8 cellular contexts compared by ENCODE assay signal in the genomic region with DNA sequence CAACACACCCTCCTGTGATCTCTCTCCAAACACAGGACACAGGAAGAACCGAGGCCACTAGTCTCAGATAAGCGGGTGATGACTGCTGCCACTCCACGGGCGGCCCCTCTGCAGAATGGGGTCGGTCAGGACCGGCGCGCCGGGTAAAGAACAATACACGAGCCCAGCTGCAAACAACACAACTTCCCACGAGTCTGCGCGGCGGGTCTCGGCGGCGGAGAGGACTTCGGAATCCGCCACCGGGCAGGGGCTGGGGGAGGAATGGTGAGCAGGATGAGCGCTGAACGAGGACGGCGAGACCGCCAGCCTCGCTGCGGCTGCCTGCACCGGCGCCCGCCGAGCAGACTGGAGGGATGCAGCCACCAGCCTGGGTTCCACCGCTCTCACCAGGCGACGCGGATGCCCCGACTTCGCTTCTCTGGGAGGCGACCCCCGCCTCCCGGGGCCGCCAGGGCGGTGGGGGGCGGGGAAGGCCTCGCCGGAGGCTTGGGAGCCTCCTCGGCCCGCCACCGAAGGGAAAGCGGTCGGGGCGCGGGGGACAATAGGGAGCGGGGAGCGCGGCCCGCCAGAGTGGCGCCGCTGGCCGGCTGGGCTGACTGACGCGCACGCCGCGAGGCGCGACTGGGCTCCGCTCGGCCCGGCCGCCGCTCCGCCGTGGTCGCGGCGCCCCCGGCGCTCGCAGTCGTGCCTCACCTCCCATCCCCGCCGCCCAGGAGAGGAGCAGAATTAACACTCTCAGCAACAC. TPM values are rescaled to one million over a fixed set of nuclear protein-coding genes. Genes with fewer than 3 reads are reported as not detected.
DNase-seq lines count a peak whose midpoint lies in the region; ATAC-seq, FAIRE-seq and TF ChIP-seq lines count a peak whose summit lies in the region.

No MANE protein-coding gene starts in this region.

- POLR2A ChIA-PET in endothelial cell of umbilical vein (lab: Charles Lee), result interaction anchor here (0.6 to 2.3 kb wide), 4 partner anchors 11 to 32 kb away, joined by 3 to 24 read pairs (median 3); partner anchors contain the start of gene MINDY2

- peak overlapping the region; percentile 91 for H3K9ac ChIP-seq in endothelial cell of umbilical vein (replicated peaks; ENCODE audit: extremely low read depth, insufficient read depth, low read length)

- no peaks in the 10 kb centered on the region for H3K27me3 ChIP-seq in endothelial cell of umbilical vein (ENCODE audit: control insufficient read depth in 2 of 2, insufficient read depth in 2 of 2, low read length in 2 of 2)

- peaks cover 51% of the 10 kb centered on the region for H3K79me2 ChIP-seq in endothelial cell of umbilical vein (ENCODE audit: control insufficient read depth, insufficient read depth, low read length)

- no peaks in the 10 kb centered on the region for H3K9me1 ChIP-seq in endothelial cell of umbilical vein (replicated peaks; ENCODE audit: control insufficient read depth, extremely low read depth, insufficient read depth, low read length)

- peak overlapping the region; percentile 77 to 93 (median 92) for H3K4me3 ChIP-seq in endothelial cell of umbilical vein (replicated peaks in 1 of 3; ENCODE audit: insufficient read depth in 1 of 3, low read depth in 1 of 3, low read length in 3 of 3)

- H3K36me3 ChIP-seq in endothelial cell of umbilical vein (ENCODE audit: control insufficient read depth in 2 of 2, extremely low read depth in 1 of 2, insufficient read depth in 2 of 2, low read length in 2 of 2), result no peaks in the 10 kb centered on the region

- H3K27ac ChIP-seq in endothelial cell of umbilical vein (ENCODE audit: insufficient read depth, low read depth, low read length), result peak overlapping the region; percentile 90
- peak overlapping the region; percentile 90 for H3K27ac ChIP-seq in substantia nigra (ENCODE audit: low read depth, low read length, poor library complexity, severe bottlenecking)

- peak overlapping the region; percentile 99 for H3K4me2 ChIP-seq in endothelial cell of umbilical vein (ENCODE audit: insufficient read depth, low read length)

- peak; percentile 5 for TF ChIP-seq POLR2A in endothelial cell of umbilical vein (IDR thresholded peaks at IDR 0.05; ENCODE audit: low read depth, low read length)

- no peaks in the 10 kb centered on the region for H3K9me3 ChIP-seq in endothelial cell of umbilical vein (replicated peaks; ENCODE audit: control insufficient read depth, insufficient read depth, low read length)

- FAIRE-seq in endothelial cell of umbilical vein (lab: Jason Lieb, UNC), result peak; percentile 67

- CTCF ChIA-PET in endothelial cell of umbilical vein (lab: Charles Lee), result interaction anchor here (1.3 to 2.4 kb wide), 6 partner anchors 11 to 521 kb away, joined by 3 to 30 read pairs (median 6); partner anchors contain the start of gene MINDY2

- intact Hi-C loops in endothelial cell of umbilical vein (cut with micrococcal nuclease), result loop anchor here (1.0 to 5.0 kb wide), 5 partner anchors 22 to 478 kb away; partner anchors contain the start of gene MINDY2

- peak; percentile 5 for DNase-seq in NCI-H2196 (lab: John Stamatoyannopoulos, UW; ENCODE audit: unreplicated experiment)
- DNase-seq in NCI-H2196 treated with DMSO at 0.1 percent for 48 hours (lab: John Stamatoyannopoulos, UW; ENCODE audit: unreplicated experiment), result no peak
- DNase-seq in NCI-H2227 treated with DMSO at 0.1 percent for 48 hours (lab: John Stamatoyannopoulos, UW), result peak; percentile 9
- DNase-seq in activated CD8-positive, alpha-beta memory T cell treated with anti-CD3 and anti-CD28 coated beads for 48 hours (ENCODE audit: low read depth in 2 of 3, low spot score in 2 of 3), result peak in 2 of 3 experiments; percentile 22
- peak; percentile 56 for DNase-seq in endothelial cell of umbilical vein (ENCODE audit: low read depth, low spot score)
- peak; percentile 37 for DNase-seq in mucosa of gallbladder (ENCODE audit: low spot score)
- DNase-seq in substantia nigra (lab: John Stamatoyannopoulos, UW), result peak in 39 of 49 donors; percentile 10 to 75 (median 43)

- no peak for TF ChIP-seq CTCF in endothelial cell of umbilical vein (IDR thresholded peaks at IDR 0.05; ENCODE audit: extremely low read depth in 1 of 2, insufficient read depth in 1 of 2, low read depth in 1 of 2, low read length in 2 of 2)

- H2AFZ ChIP-seq in endothelial cell of umbilical vein (ENCODE audit: low read depth, low read length), result peak overlapping the region; percentile 38

- H4K20me1 ChIP-seq in endothelial cell of umbilical vein (replicated peaks; ENCODE audit: control insufficient read depth, extremely low read depth, insufficient read depth, low read length), result peaks cover 8% of the 10 kb centered on the region

- dilution Hi-C loops in endothelial cell of umbilical vein (cut with MboI; ENCODE audit: extremely low pct_ligation_motif_present, low sequenced_read_pairs), result no loop called here

- no TSS peak for BruUV-seq in endothelial cell of umbilical vein (replicated peaks; lab: Mats Ljungman, UMichigan)

- ATAC-seq in HG02884 (IDR thresholded peaks at IDR 0.05; ENCODE audit: unreplicated experiment), result peak; percentile 19

- peaks cover 24% of the 10 kb centered on the region for H3K4me1 ChIP-seq in endothelial cell of umbilical vein (ENCODE audit: control insufficient read depth, extremely low read depth, insufficient read depth, low read length)

TF ChIP-seq in endothelial cell of umbilical vein, 7 proteins besides CTCF, POLR2A, EP300 and RAD21:
- TF ChIP-seq POLR2AphosphoS5 (IDR thresholded peaks at IDR 0.05; ENCODE audit: insufficient read depth, low read depth, low read length) (no peak), FOS (IDR thresholded peaks at IDR 0.05; ENCODE audit: borderline replicate concordance, insufficient read depth, low read length) (no peak), MAX (IDR thresholded peaks at IDR 0.05; ENCODE audit: insufficient read depth, insufficient read length) (no peak), JUN (IDR thresholded peaks at IDR 0.05; ENCODE audit: borderline replicate concordance, insufficient read depth, insufficient read length, low read depth) (no peak), EZH2 (IDR thresholded peaks at IDR 0.05; ENCODE audit: borderline replicate concordance, low read depth, low read length, severe bottlenecking) (no peak), MYC (IDR thresholded peaks at IDR 0.05; ENCODE audit: low read depth, low read length) (no peak), GATA2 (IDR thresholded peaks at IDR 0.05; ENCODE audit: insufficient read depth, insufficient read length, low read depth, low read length) (no peak)

RNA-seq across cellular contexts. Expression of gene ADAM10, which starts 0.5 kb away (rescaled TPM):
- total RNA-seq in endothelial cell of umbilical vein (185 and 203 TPM in 2 replicates), mucosa of gallbladder (134 TPM)
- 69.9 and 91.3 TPM in 2 replicates for polyA plus RNA-seq in endothelial cell of umbilical vein
- 62.4 and 64.1 TPM in 2 replicates for polyA plus RNA-seq in endothelial cell of umbilical vein (2011; cell fraction: cytosol; rRNA removed)
- polyA plus RNA-seq in endothelial cell of umbilical vein (2011; cell fraction: nucleus; rRNA removed), result 52.6 and 62.5 TPM in 2 replicates
- polyA plus RNA-seq in endothelial cell of umbilical vein (2012), result 132 and 189 TPM in 2 replicates
- 194 and 209 TPM in 2 replicates for polyA minus RNA-seq in endothelial cell of umbilical vein
- polyA minus RNA-seq in endothelial cell of umbilical vein (2011; cell fraction: cytosol; rRNA and poly(A)+ RNA removed), result 56.8 TPM
- polyA minus RNA-seq in endothelial cell of umbilical vein (2011; cell fraction: nucleus; rRNA and poly(A)+ RNA removed), result 113 and 133 TPM in 2 replicates

RNA-seq across cellular contexts. Expression of gene MINDY2, which starts 22.1 kb away (rescaled TPM):
- total RNA-seq in endothelial cell of umbilical vein (11.4 and 13.7 TPM in 2 replicates), mucosa of gallbladder (23.7 TPM)
- polyA plus RNA-seq in endothelial cell of umbilical vein, result 1.2 and 1.6 TPM in 2 replicates
- polyA plus RNA-seq in endothelial cell of umbilical vein (2011; cell fraction: cytosol; rRNA removed), result 1.8 and 2.3 TPM in 2 replicates
- 2.4 and 3.8 TPM in 2 replicates for polyA plus RNA-seq in endothelial cell of umbilical vein (2011; cell fraction: nucleus; rRNA removed)
- polyA plus RNA-seq in endothelial cell of umbilical vein (2012), result 2.5 and 4.1 TPM in 2 replicates
- polyA minus RNA-seq in endothelial cell of umbilical vein, result 10.5 and 15.0 TPM in 2 replicates
- polyA minus RNA-seq in endothelial cell of umbilical vein (2011; cell fraction: cytosol; rRNA and poly(A)+ RNA removed), result 7.7 TPM
- 4.1 and 5.6 TPM in 2 replicates for polyA minus RNA-seq in endothelial cell of umbilical vein (2011; cell fraction: nucleus; rRNA and poly(A)+ RNA removed)
